In genomic region chr20:4802522-4802921, GRCh38 we compare ENCODE assay signal across 1 cellular context.
TF ChIP-seq lines count a peak whose summit lies in the region.

No MANE protein-coding gene starts in this region.

TF ChIP-seq in GM23338, 12 proteins besides CTCF, POLR2A, EP300 and RAD21 (continued from another document):
- no peak for TF ChIP-seq ZNF462 (CRISPR knock-in tag; IDR thresholded peaks at IDR 0.05)
- TF ChIP-seq POLR2AphosphoS5 (IDR thresholded peaks at IDR 0.05; ENCODE audit: low read depth) = no peak
- no peak for TF ChIP-seq ZNF331 (CRISPR knock-in tag; IDR thresholded peaks at IDR 0.05; ENCODE audit: low read depth)
- no peak for TF ChIP-seq REST (IDR thresholded peaks at IDR 0.05; ENCODE audit: unreplicated experiment)
- TF ChIP-seq NANOG (IDR thresholded peaks at IDR 0.05; ENCODE audit: borderline replicate concordance) = no peak
- no peak for TF ChIP-seq EZH2phosphoT487 (IDR thresholded peaks at IDR 0.05; ENCODE audit: unreplicated experiment)
TF ChIP-seq in GM23338: peak in this region for 0.
